19 cellular contexts compared by ENCODE assay signal in the genomic region with DNA sequence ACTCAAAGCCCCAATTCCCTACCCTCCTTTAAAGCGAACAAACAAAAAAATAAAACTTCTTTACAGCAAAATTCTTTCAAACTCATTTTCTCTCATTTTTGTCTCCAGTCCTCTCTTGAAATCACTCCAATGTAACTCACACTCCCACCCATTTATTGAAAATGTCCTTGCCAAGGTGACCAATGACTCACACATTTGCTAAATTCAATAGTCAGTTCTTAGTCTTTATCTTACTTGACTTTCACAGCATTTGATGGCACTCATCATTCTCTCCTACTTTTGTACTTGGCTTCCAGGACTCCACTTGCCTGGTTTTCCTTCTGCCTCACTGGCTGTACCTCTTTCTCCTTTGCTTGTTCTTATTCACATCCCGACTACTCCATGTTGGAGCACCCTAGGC. TPM values are rescaled to one million over a fixed set of nuclear protein-coding genes. Genes with fewer than 3 reads are reported as not detected.
A peak's percentile ranks its signal among the peaks of the same experiment; 100 is the strongest.
DNase-seq lines count a peak whose midpoint lies in the region; ATAC-seq, FAIRE-seq and TF ChIP-seq lines count a peak whose summit lies in the region.
"Had no signal": no experiment of that assay in that cellular context is flagged by ENCODE, and none has a peak within 500 bp of the region (broad histone marks: within the 10 kb centered on the region; RNA-seq: fewer than 3 reads in every experiment).

No MANE protein-coding gene starts in this region.

- no peaks in the 10 kb centered on the region for H3K4me1 ChIP-seq in astrocyte (ENCODE audit: insufficient read depth, low read length)
- H3K4me1 ChIP-seq in mesenchymal stem cell (ENCODE audit: control insufficient read depth, insufficient read depth, low read depth, low read length), result no peaks in the 10 kb centered on the region
- H3K4me1 ChIP-seq: A549 had no signal

- H3K4me1 Mint-ChIP-seq in astrocyte (ENCODE audit: low read depth, unreplicated experiment), result peaks cover 7% of the 10 kb centered on the region
- H3K4me1 Mint-ChIP-seq in T-helper 2 cell treated with Interferon-gamma antibody and Interleukin-4, amounts not matched to agents 5 μg/mL and 100 μg/mL, for 36 hours (ENCODE audit: low read depth), result no peaks in the 10 kb centered on the region
- H3K4me1 Mint-ChIP-seq: CD8-positive, alpha-beta memory T cell had no signal

- H3K36me3 ChIP-seq in astrocyte (ENCODE audit: insufficient read depth, low read length) (no peaks in the 10 kb centered on the region), mesenchymal stem cell (ENCODE audit: control insufficient read depth in 1 of 2, insufficient read depth in 2 of 2, low read depth in 1 of 2, low read length in 2 of 2) (peaks cover 7 to 20% of the 10 kb centered on the region in 2 experiments)

- H3K79me1 ChIP-seq in mesenchymal stem cell (replicated peaks; ENCODE audit: low read length, poor library complexity, severe bottlenecking), result peaks cover 17% of the 10 kb centered on the region

- H3K4me2 ChIP-seq in astrocyte (ENCODE audit: low read length) (no peak overlapping the region), mesenchymal stem cell (ENCODE audit: low read length, poor library complexity, severe bottlenecking) (no peak overlapping the region)
- H3K4me2 ChIP-seq: A549; BLaER1 treated with 17β-estradiol and CSF1 and Interleukin-3, amounts not matched to agents 10 nM and 100 nM had no signal

- no peak overlapping the region for H4K8ac ChIP-seq in mesenchymal stem cell (ENCODE audit: low read length)

- no peak overlapping the region for H3K4me3 ChIP-seq in AG04450 (ENCODE audit: low read depth, low read length)
- no peak overlapping the region for H3K4me3 ChIP-seq in astrocyte (ENCODE audit: insufficient read depth, low read depth, low read length)
- peak overlapping the region in 1 of 2 experiments; percentile 13 for H3K4me3 ChIP-seq in mesenchymal stem cell (ENCODE audit: insufficient read depth in 1 of 2, low read depth in 1 of 2, low read length in 2 of 2)
- H3K4me3 ChIP-seq: A549; BLaER1 treated with 17β-estradiol and CSF1 and Interleukin-3, amounts not matched to agents 10 nM and 100 nM; K562 had no signal

- no peak overlapping the region for H2BK5ac ChIP-seq in mesenchymal stem cell (ENCODE audit: low read depth, low read length, poor library complexity, severe bottlenecking)

- H4K20me1 ChIP-seq in astrocyte (ENCODE audit: insufficient read depth, low read length), result no peaks in the 10 kb centered on the region
- H4K20me1 ChIP-seq: BLaER1 treated with 17β-estradiol and CSF1 and Interleukin-3, amounts not matched to agents 10 nM and 100 nM had no signal

- H3K27me3 Mint-ChIP-seq in astrocyte (ENCODE audit: low read depth, unreplicated experiment), result no peaks in the 10 kb centered on the region
- peaks cover 16% of the 10 kb centered on the region for H3K27me3 Mint-ChIP-seq in T-helper 2 cell treated with Interferon-gamma antibody and Interleukin-4, amounts not matched to agents 5 μg/mL and 100 μg/mL, for 36 hours (ENCODE audit: low read depth)

- no peak for FAIRE-seq in astrocyte (lab: Jason Lieb, UNC)
- no peak for FAIRE-seq in frontal cortex (lab: Jason Lieb, UNC)
- FAIRE-seq: A549, GM12891, K562 had no signal

- POLR2A ChIA-PET in AG04450 (lab: Yijun Ruan, JAX), result interaction anchor here (0.6 kb wide), 1 partner anchor 165 kb away, joined by 4 read pairs; no protein-coding TSS in a partner anchor

- peak overlapping the region in 1 of 2 experiments; percentile 24 for H3K4ac ChIP-seq in mesenchymal stem cell (ENCODE audit: low read depth in 1 of 2, low read length in 2 of 2)

- ATAC-seq in HG02759 (IDR thresholded peaks at IDR 0.05; ENCODE audit: unreplicated experiment), result no peak
- ATAC-seq: A549, K562 had no signal

- no peak overlapping the region for H4K91ac ChIP-seq in mesenchymal stem cell (ENCODE audit: low read length)

- peak overlapping the region; percentile 84 for H3K27ac ChIP-seq in AG04450 (ENCODE audit: low read depth, low read length)
- H3K27ac ChIP-seq in astrocyte (ENCODE audit: low read depth, low read length), result no peak overlapping the region
- H3K27ac ChIP-seq in mesenchymal stem cell (ENCODE audit: low read length, poor library complexity, severe bottlenecking), result no peak overlapping the region
- H3K27ac ChIP-seq: A549; BLaER1 treated with 17β-estradiol and CSF1 and Interleukin-3, amounts not matched to agents 10 nM and 100 nM had no signal

- no peak overlapping the region for H2AK5ac ChIP-seq in mesenchymal stem cell (ENCODE audit: low read length, severe bottlenecking)

- CTCF ChIA-PET in AG04450 (lab: Charles Lee), result no interaction called here

- H3K23ac ChIP-seq in mesenchymal stem cell (ENCODE audit: low read length in 2 of 2), result no peak overlapping the region

- H3K14ac ChIP-seq in mesenchymal stem cell (ENCODE audit: low read length in 2 of 2), result no peak overlapping the region

- H3K9ac ChIP-seq in astrocyte (ENCODE audit: low read length) (no peak overlapping the region), mesenchymal stem cell (ENCODE audit: low read length) (peak overlapping the region; percentile 47)
- H3K9ac ChIP-seq: BLaER1 treated with 17β-estradiol and CSF1 and Interleukin-3, amounts not matched to agents 10 nM and 100 nM had no signal

- TF ChIP-seq CTCF in AG04450 (IDR thresholded peaks at IDR 0.05; ENCODE audit: low read depth, low read length) (no peak), astrocyte (IDR thresholded peaks at IDR 0.05; ENCODE audit: insufficient read depth, low read depth, low read length) (no peak)

- H3K18ac ChIP-seq in mesenchymal stem cell (ENCODE audit: low read depth in 1 of 2, low read length in 2 of 2), result no peak overlapping the region

- H3K9me3 Mint-ChIP-seq in astrocyte (ENCODE audit: unreplicated experiment), result peaks cover 12% of the 10 kb centered on the region
- no peaks in the 10 kb centered on the region for H3K9me3 Mint-ChIP-seq in T-helper 2 cell treated with Interferon-gamma antibody and Interleukin-4, amounts not matched to agents 5 μg/mL and 100 μg/mL, for 36 hours

- no peak overlapping the region for H2AFZ ChIP-seq in astrocyte (ENCODE audit: low read depth, low read length)
- no peak overlapping the region for H2AFZ ChIP-seq in mesenchymal stem cell (ENCODE audit: low read depth, low read length)

- no peaks in the 10 kb centered on the region for H3K9me3 ChIP-seq in AG04450 (ENCODE audit: control insufficient read depth, insufficient read depth, low read length)
- H3K9me3 ChIP-seq in astrocyte (ENCODE audit: insufficient read depth, low read depth, low read length), result no peaks in the 10 kb centered on the region
- peaks cover 32% of the 10 kb centered on the region for H3K9me3 ChIP-seq in mesenchymal stem cell (ENCODE audit: control insufficient read depth, low read length)
- H3K9me3 ChIP-seq: A549 had no signal

- DNase-seq in AG04450 (ENCODE audit: low read depth, low spot score), result no peak
- peak; percentile 5 for DNase-seq in astrocyte (ENCODE audit: low read depth)
- peak; percentile 34 for DNase-seq in fibroblast of peridontal ligament (ENCODE audit: extremely low read depth)
- no peak for DNase-seq in mesenchymal stem cell
- no peak for DNase-seq in T-helper 2 cell treated with Interferon-gamma antibody and Interleukin-4, amounts not matched to agents 5 μg/mL and 100 μg/mL, for 36 hours (ENCODE audit: low spot score)
- DNase-seq in stimulated activated CD4-positive, alpha-beta T cell treated with anti-CD3 and anti-CD28 coated beads, Interleukin-2, amount 100 ng/mL, for 24 hours, result no peak
- no peak for DNase-seq in frontal cortex (ENCODE audit: low spot score in 2 of 2)
- DNase-seq: CD8-positive, alpha-beta memory T cell; DMS53; GOT3; NCI-H1092 treated with DMSO at 0.1 percent for 48 hours; NCI-H2081; NCI-H510A; NCI-H748 treated with DMSO at 0.1 percent for 48 hours had no signal

- no peak overlapping the region for H2BK15ac ChIP-seq in mesenchymal stem cell (ENCODE audit: low read depth, poor library complexity, severe bottlenecking)

- H2BK12ac ChIP-seq in mesenchymal stem cell (ENCODE audit: low read length in 2 of 2), result no peak overlapping the region

- H3K27ac Mint-ChIP-seq in astrocyte (ENCODE audit: unreplicated experiment), result no peak overlapping the region
- H3K27ac Mint-ChIP-seq in T-helper 2 cell treated with Interferon-gamma antibody and Interleukin-4, amounts not matched to agents 5 μg/mL and 100 μg/mL, for 36 hours, result no peak overlapping the region
- H3K27ac Mint-ChIP-seq: CD8-positive, alpha-beta memory T cell had no signal

- H3K79me2 ChIP-seq in astrocyte (ENCODE audit: insufficient read depth, low read length), result peaks cover 20% of the 10 kb centered on the region

- no peak overlapping the region for H2BK120ac ChIP-seq in mesenchymal stem cell (ENCODE audit: low read depth, low read length)

- H3K27me3 ChIP-seq in AG04450 (ENCODE audit: control insufficient read depth, insufficient read depth, low read length), result no peaks in the 10 kb centered on the region
- H3K27me3 ChIP-seq in astrocyte (ENCODE audit: insufficient read depth, low read length), result no peaks in the 10 kb centered on the region
- H3K27me3 ChIP-seq in mesenchymal stem cell (ENCODE audit: control insufficient read depth in 1 of 2, insufficient read depth in 1 of 2, low read length in 2 of 2), result no peaks in the 10 kb centered on the region
- H3K27me3 ChIP-seq: BLaER1 treated with 17β-estradiol and CSF1 and Interleukin-3, amounts not matched to agents 10 nM and 100 nM had no signal

- no peak overlapping the region for H3K4me3 Mint-ChIP-seq in astrocyte (ENCODE audit: unreplicated experiment)
- no peak overlapping the region for H3K4me3 Mint-ChIP-seq in T-helper 2 cell treated with Interferon-gamma antibody and Interleukin-4, amounts not matched to agents 5 μg/mL and 100 μg/mL, for 36 hours
- H3K4me3 Mint-ChIP-seq: CD8-positive, alpha-beta memory T cell had no signal

- peaks cover 35% of the 10 kb centered on the region for H3K36me3 Mint-ChIP-seq in astrocyte (ENCODE audit: low read depth, unreplicated experiment)
- H3K36me3 Mint-ChIP-seq in T-helper 2 cell treated with Interferon-gamma antibody and Interleukin-4, amounts not matched to agents 5 μg/mL and 100 μg/mL, for 36 hours (ENCODE audit: low read depth), result no peaks in the 10 kb centered on the region

- WGBS in mesenchymal stem cell, result 93% methylated on average over 2 of the region's 2 CpGs

RNA-seq across cellular contexts. Expression of gene CC2D2A, which starts 19.9 kb away (rescaled TPM):
- 33.8 and 40.7 TPM in 2 replicates for polyA plus RNA-seq in AG04450 (2011; rRNA removed)
- polyA minus RNA-seq in AG04450 (2011; rRNA and poly(A)+ RNA removed), result 42.6 and 43.2 TPM in 2 replicates
- total RNA-seq in astrocyte (14.0 and 16.0 TPM in 2 replicates), frontal cortex (18.8 TPM)
- 27.1 TPM for polyA plus RNA-seq in mesenchymal stem cell (2013, experiment 1 of 2)
- polyA plus RNA-seq in mesenchymal stem cell (2013, experiment 2 of 2), result 28.2 TPM
- total RNA-seq: CD8-positive, alpha-beta memory T cell had no signal

Comparison
In these comparisons a context has a peak if more than half of its experiments do, and no peak if none do; other contexts are left out.
1. DNase-seq: peak in astrocyte (single experiment) and fibroblast of peridontal ligament (single experiment); none in AG04450 (single experiment), mesenchymal stem cell (single experiment), T-helper 2 cell treated with Interferon-gamma antibody and Interleukin-4, amounts not matched to agents 5 μg/mL and 100 μg/mL, for 36 hours (single experiment), stimulated activated CD4-positive, alpha-beta T cell treated with anti-CD3 and anti-CD28 coated beads, Interleukin-2, amount 100 ng/mL, for 24 hours (0 of 2) and frontal cortex (0 of 2).